ENCODE assay signal across 2 cellular contexts in genomic region chr10:132542819-132543218, GRCh38.
TF ChIP-seq lines count a peak whose summit lies in the region.

No MANE protein-coding gene starts in this region.

TF ChIP-seq in HepG2, 621 proteins besides CTCF, POLR2A, EP300 and RAD21 (continued from another document):
- TF ChIP-seq CSRNP1 (CRISPR knock-in tag; IDR thresholded peaks at IDR 0.05) (no peak), KLF9 (CRISPR knock-in tag; IDR thresholded peaks at IDR 0.05; ENCODE audit: low read depth) (no peak), RFXANK (CRISPR knock-in tag; IDR thresholded peaks at IDR 0.05) (no peak), SOX5 (CRISPR knock-in tag; IDR thresholded peaks at IDR 0.05; ENCODE audit: borderline replicate concordance) (no peak), ZNF275 (CRISPR knock-in tag; IDR thresholded peaks at IDR 0.05; ENCODE audit: borderline replicate concordance) (no peak)

TF ChIP-seq in HEK293, 187 proteins besides CTCF, POLR2A, EP300 and RAD21 (continued from another document):
- TF ChIP-seq REST (tag by site-specific recombination; IDR thresholded peaks at IDR 0.05) (no peak), ZNF518A (tag by site-specific recombination; conservative IDR thresholded peaks at IDR 0.05; ENCODE audit: low read depth) (no peak)
